21 cellular contexts compared by ENCODE assay signal in the genomic region with DNA sequence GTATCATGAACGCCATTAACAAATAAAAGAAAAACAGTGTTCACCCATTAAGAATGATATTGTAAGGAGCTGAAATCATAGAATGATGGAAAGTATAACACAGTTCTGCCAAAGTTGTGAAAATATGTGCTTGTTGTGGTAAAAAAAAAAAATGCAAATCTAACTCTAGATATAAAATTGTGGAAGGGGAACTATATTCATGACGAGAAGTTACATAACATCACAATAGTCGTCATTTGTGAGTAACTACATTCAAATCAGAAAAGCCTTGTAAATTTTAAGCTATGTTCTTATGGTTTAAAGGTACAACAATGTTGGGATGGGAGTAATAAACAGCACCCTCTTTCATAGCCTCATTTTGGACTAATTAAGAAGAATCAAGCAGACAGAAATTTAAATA. TPM values are rescaled to one million over a fixed set of nuclear protein-coding genes. Genes with fewer than 3 reads are reported as not detected.
A peak's percentile ranks its signal among the peaks of the same experiment; 100 is the strongest.
DNase-seq lines count a peak whose midpoint lies in the region; ATAC-seq and TF ChIP-seq lines count a peak whose summit lies in the region.
"Had no signal": no experiment of that assay in that cellular context is flagged by ENCODE, and none has a peak within 500 bp of the region (broad histone marks: within the 10 kb centered on the region; RNA-seq: fewer than 3 reads in every experiment).

No MANE protein-coding gene starts in this region.

- H3K36me3 Mint-ChIP-seq in activated T-cell treated with anti-CD3 and anti-CD28 coated beads, Interleukin-2, amount 50 U/mL, for 72 hours (ENCODE audit: insufficient read depth in 2 of 2) = no peaks in the 10 kb centered on the region
- H3K36me3 Mint-ChIP-seq in activated T-cell treated with anti-CD3 and anti-CD28 coated beads, Interleukin-2, amount 50 U/mL, for 4 hours (ENCODE audit: insufficient read depth) = no peaks in the 10 kb centered on the region
- H3K36me3 Mint-ChIP-seq in IgD-negative memory B cell = peaks cover 2% of the 10 kb centered on the region
- H3K36me3 Mint-ChIP-seq in activated CD4-positive, alpha-beta memory T cell treated with anti-CD3 and anti-CD28 coated beads, Interleukin-2, amount 10 ng/mL, durations not matched to agents 7 days and 5 days (ENCODE audit: low read depth) = peaks cover 21% of the 10 kb centered on the region
- H3K36me3 Mint-ChIP-seq: immature natural killer cell had no signal

- CTCF ChIA-PET in activated CD4-positive, alpha-beta memory T cell treated with anti-CD3 and anti-CD28 coated beads, Interleukin-2, amount 10 ng/mL, durations not matched to agents 7 days and 5 days (lab: Charles Lee) = interaction anchor here (1.0 to 6.4 kb wide), 8 partner anchors 12 to 108 kb away, joined by 3 to 45 read pairs (median 19); no protein-coding TSS in a partner anchor

- no peaks in the 10 kb centered on the region for H3K27me3 Mint-ChIP-seq in activated T-cell treated with anti-CD3 and anti-CD28 coated beads, Interleukin-2, amount 50 U/mL, for 72 hours (ENCODE audit: low read depth)
- H3K27me3 Mint-ChIP-seq in activated T-cell treated with anti-CD3 and anti-CD28 coated beads, Interleukin-2, amount 50 U/mL, for 4 hours (ENCODE audit: low read depth) = no peaks in the 10 kb centered on the region
- peaks cover 2% of the 10 kb centered on the region for H3K27me3 Mint-ChIP-seq in IgD-negative memory B cell
- H3K27me3 Mint-ChIP-seq in activated CD4-positive, alpha-beta memory T cell treated with anti-CD3 and anti-CD28 coated beads, Interleukin-2, amount 10 ng/mL, durations not matched to agents 7 days and 5 days = no peaks in the 10 kb centered on the region

- DNase-seq in activated T-cell treated with anti-CD3 and anti-CD28 coated beads, Interleukin-2, amount 50 U/mL, for 72 hours = no peak
- DNase-seq in activated T-cell treated with anti-CD3 and anti-CD28 coated beads, Interleukin-2, amount 50 U/mL, for 4 hours = no peak
- DNase-seq in activated CD4-positive, alpha-beta memory T cell treated with anti-CD3 and anti-CD28 coated beads, Interleukin-2, amount 10 ng/mL, durations not matched to agents 7 days and 5 days = no peak
- DNase-seq in cerebellum (ENCODE audit: low spot score) (no peak), right lobe of liver (no peak)
- DNase-seq: aorta, Calu3, cerebellar nuclear complex, H9, head of caudate nucleus, NCI-H1105, NCI-H2107, NCI-H526, right cardiac atrium, SIG-M5, T1000, upper lobe of right lung had no signal

- no peak for TF ChIP-seq POLR2A in right lobe of liver (IDR thresholded peaks at IDR 0.05)

- H3K4me3 ChIP-seq in neutrophil (ENCODE audit: low read depth in 1 of 2, low read length in 1 of 2) (peak overlapping the region in 1 of 2 experiments; percentile 6), right lobe of liver (no peak overlapping the region)
- H3K4me3 ChIP-seq: upper lobe of right lung had no signal

- no peak for ATAC-seq in activated T-cell treated with anti-CD3 and anti-CD28 coated beads, Interleukin-2, amount 50 U/mL, for 72 hours (replicated peaks in 1 of 2)
- no peak for ATAC-seq in activated T-cell treated with anti-CD3 and anti-CD28 coated beads, Interleukin-2, amount 50 U/mL, for 4 hours
- no peak for ATAC-seq in GM21786 (IDR thresholded peaks at IDR 0.05; ENCODE audit: unreplicated experiment)
- no peak for ATAC-seq in right lobe of liver
- ATAC-seq: right cardiac atrium, upper lobe of right lung had no signal

- peak overlapping the region; percentile 7 for H3K27ac Mint-ChIP-seq in activated T-cell treated with anti-CD3 and anti-CD28 coated beads, Interleukin-2, amount 50 U/mL, for 72 hours
- H3K27ac Mint-ChIP-seq in IgD-negative memory B cell = peak overlapping the region; percentile 31 to 76 (median 51)
- H3K27ac Mint-ChIP-seq in activated CD4-positive, alpha-beta memory T cell treated with anti-CD3 and anti-CD28 coated beads, Interleukin-2, amount 10 ng/mL, durations not matched to agents 7 days and 5 days = peak overlapping the region; percentile 88
- H3K27ac Mint-ChIP-seq: H9, immature natural killer cell had no signal

- WGBS in right lobe of liver (ENCODE audit: insufficient coverage, low coverage, low lambda C conversion rate, missing lambda C conversion rate) = 71% methylated on average over 3 of the region's 3 CpGs

- intact Hi-C loops in right lobe of liver (cut with DNase I) = no loop called here

- no peaks in the 10 kb centered on the region for H3K27me3 ChIP-seq in neutrophil
- no peaks in the 10 kb centered on the region for H3K27me3 ChIP-seq in right lobe of liver
- H3K27me3 ChIP-seq: upper lobe of right lung had no signal

- H3K27ac ChIP-seq in neutrophil (peak overlapping the region; percentile 88), right lobe of liver (no peak overlapping the region)
- H3K27ac ChIP-seq: upper lobe of right lung had no signal

- H3K36me3 ChIP-seq in neutrophil (no peaks in the 10 kb centered on the region), right lobe of liver (no peaks in the 10 kb centered on the region)
- H3K36me3 ChIP-seq: upper lobe of right lung had no signal

- TF ChIP-seq CTCF in neutrophil (IDR thresholded peaks at IDR 0.05) (no peak), right lobe of liver (IDR thresholded peaks at IDR 0.05) (no peak)

- peaks cover 62 to 64% of the 10 kb centered on the region in 2 experiments for H3K4me1 ChIP-seq in neutrophil (ENCODE audit: control insufficient read depth in 1 of 2, insufficient read depth in 1 of 2, low read depth in 1 of 2, low read length in 1 of 2)
- H3K4me1 ChIP-seq in right lobe of liver = no peaks in the 10 kb centered on the region

- H3K9me3 ChIP-seq in neutrophil (no peaks in the 10 kb centered on the region), right lobe of liver (no peaks in the 10 kb centered on the region)
- H3K9me3 ChIP-seq: upper lobe of right lung had no signal

- H3K4me3 Mint-ChIP-seq in activated T-cell treated with anti-CD3 and anti-CD28 coated beads, Interleukin-2, amount 50 U/mL, for 72 hours = peak overlapping the region in 1 of 2 donors; percentile 55
- H3K4me3 Mint-ChIP-seq in activated T-cell treated with anti-CD3 and anti-CD28 coated beads, Interleukin-2, amount 50 U/mL, for 4 hours = no peak overlapping the region
- H3K4me3 Mint-ChIP-seq in IgD-negative memory B cell = peak overlapping the region in 1 of 4 donors; percentile 13
- no peak overlapping the region for H3K4me3 Mint-ChIP-seq in activated CD4-positive, alpha-beta memory T cell treated with anti-CD3 and anti-CD28 coated beads, Interleukin-2, amount 10 ng/mL, durations not matched to agents 7 days and 5 days
- H3K4me3 Mint-ChIP-seq: H9 had no signal

- H3K9me3 Mint-ChIP-seq in activated T-cell treated with anti-CD3 and anti-CD28 coated beads, Interleukin-2, amount 50 U/mL, for 72 hours = no peaks in the 10 kb centered on the region
- no peaks in the 10 kb centered on the region for H3K9me3 Mint-ChIP-seq in activated T-cell treated with anti-CD3 and anti-CD28 coated beads, Interleukin-2, amount 50 U/mL, for 4 hours
- no peaks in the 10 kb centered on the region for H3K9me3 Mint-ChIP-seq in IgD-negative memory B cell
- H3K9me3 Mint-ChIP-seq in activated CD4-positive, alpha-beta memory T cell treated with anti-CD3 and anti-CD28 coated beads, Interleukin-2, amount 10 ng/mL, durations not matched to agents 7 days and 5 days = peaks cover 5% of the 10 kb centered on the region
- H3K9me3 Mint-ChIP-seq: H9, immature natural killer cell had no signal

- POLR2A ChIA-PET in activated CD4-positive, alpha-beta memory T cell treated with anti-CD3 and anti-CD28 coated beads, Interleukin-2, amount 10 ng/mL, durations not matched to agents 7 days and 5 days (lab: Charles Lee) = interaction anchor here (0.9 to 7.7 kb wide), 7 partner anchors 9 to 73 kb away, joined by 3 to 110 read pairs (median 26); a partner anchor contains a TSS

- H3K4me1 Mint-ChIP-seq in activated T-cell treated with anti-CD3 and anti-CD28 coated beads, Interleukin-2, amount 50 U/mL, for 72 hours (ENCODE audit: low read depth) = peaks cover 46% of the 10 kb centered on the region
- peaks cover 58% of the 10 kb centered on the region for H3K4me1 Mint-ChIP-seq in activated T-cell treated with anti-CD3 and anti-CD28 coated beads, Interleukin-2, amount 50 U/mL, for 4 hours (ENCODE audit: low read depth)
- peaks cover 24 to 35% (median 27%) of the 10 kb centered on the region in 3 donors for H3K4me1 Mint-ChIP-seq in IgD-negative memory B cell
- H3K4me1 Mint-ChIP-seq in activated CD4-positive, alpha-beta memory T cell treated with anti-CD3 and anti-CD28 coated beads, Interleukin-2, amount 10 ng/mL, durations not matched to agents 7 days and 5 days = peaks cover 66% of the 10 kb centered on the region
- H3K4me1 Mint-ChIP-seq: H9 had no signal

RNA-seq across cellular contexts. Expression of a gene that starts 57.6 kb away (rescaled TPM):
- 1 to 10 TPM; 1.8 to 3.3 TPM for total RNA-seq in activated T-cell treated with anti-CD3 and anti-CD28 coated beads, Interleukin-2, amount 50 U/mL, for 72 hours
- 1 to 10 TPM; 2.9 to 5.1 (median 3.7) TPM for total RNA-seq in activated T-cell treated with anti-CD3 and anti-CD28 coated beads, Interleukin-2, amount 50 U/mL, for 4 hours
- polyA plus RNA-seq in IgD-negative memory B cell = 3.8 TPM
- total RNA-seq in activated CD4-positive, alpha-beta memory T cell treated with anti-CD3 and anti-CD28 coated beads, Interleukin-2, amount 10 ng/mL, durations not matched to agents 7 days and 5 days = 10 to 100 TPM; 18.9 to 21.9 TPM
- total RNA-seq in cerebellum (47.9 TPM), right lobe of liver (under 1 TPM in 5 of 6 experiments, not detected in 1; 0.07 to 0.37 (median 0.12) TPM)
- total RNA-seq: H9 had no signal

Comparison
In these comparisons a context has a peak if more than half of its experiments do, and no peak if none do; other contexts are left out.
1. H3K27ac Mint-ChIP-seq: peak in every context shown above with its lines; median percentile 88 in activated CD4-positive, alpha-beta memory T cell treated with anti-CD3 and anti-CD28 coated beads, Interleukin-2, amount 10 ng/mL, durations not matched to agents 7 days and 5 days; 51 in IgD-negative memory B cell; 7 in activated T-cell treated with anti-CD3 and anti-CD28 coated beads, Interleukin-2, amount 50 U/mL, for 72 hours.